Comparison of ENCODE assay signal across 8 cellular contexts in genomic region chrX:53093748-53094583, GRCh38. TPM values are rescaled to one million over a fixed set of nuclear protein-coding genes. Genes with fewer than 3 reads are reported as not detected.
DNase-seq lines count a peak whose midpoint lies in the region; ATAC-seq and TF ChIP-seq lines count a peak whose summit lies in the region.

TSS of gene KANTR (plus strand) at chrX:53094142. CDS start at chrX:53124273, 30,131 bp downstream.

- intact Hi-C loops in left ventricle myocardium superior (cut with micrococcal nuclease) (no loop called here), uterus (cut with DNase I; ENCODE audit: low total_unique reads) (no loop called here)

- no peaks in the 10 kb centered on the region for H3K4me1 ChIP-seq in uterus

- H3K36me3 ChIP-seq in uterus: no peaks in the 10 kb centered on the region

- no peaks in the 10 kb centered on the region for H3K36me3 Mint-ChIP-seq in T-helper 17 cell (ENCODE audit: low read depth)
- H3K36me3 Mint-ChIP-seq in progenitor cell of endocrine pancreas (ENCODE audit: insufficient read depth): no peaks in the 10 kb centered on the region

- peaks cover 15% of the 10 kb centered on the region for H3K4me1 Mint-ChIP-seq in T-helper 17 cell
- H3K4me1 Mint-ChIP-seq in progenitor cell of endocrine pancreas (ENCODE audit: low read depth): no peaks in the 10 kb centered on the region

- H3K27me3 Mint-ChIP-seq in T-helper 17 cell (no peaks in the 10 kb centered on the region), progenitor cell of endocrine pancreas (no peaks in the 10 kb centered on the region)

- H3K27ac Mint-ChIP-seq in T-helper 17 cell: peak within 1 kb of the TSS; percentile 9
- H3K27ac Mint-ChIP-seq in progenitor cell of endocrine pancreas: peak within 1 kb of the TSS; percentile 96

- TF ChIP-seq POLR2A in GM15510 (IDR thresholded peaks at IDR 0.05; ENCODE audit: borderline replicate concordance, extremely low read depth, insufficient read length) (peak; percentile 33), uterus (IDR thresholded peaks at IDR 0.05) (peak; percentile 58 to 71)

- peak within 1 kb of the TSS; percentile 85 to 90 for H3K27ac ChIP-seq in uterus

- peak; percentile 74 for ATAC-seq in HG02870 (IDR thresholded peaks at IDR 0.05; ENCODE audit: unreplicated experiment)
- peak; percentile 84 for ATAC-seq in T-helper 17 cell
- ATAC-seq in left ventricle myocardium superior: peak; percentile 94

- H3K9me3 ChIP-seq in T-helper 17 cell (ENCODE audit: control insufficient read depth, low read length, poor library complexity, severe bottlenecking): no peaks in the 10 kb centered on the region
- H3K9me3 ChIP-seq in uterus: no peaks in the 10 kb centered on the region

- peak within 1 kb of the TSS; percentile 89 for H3K4me3 Mint-ChIP-seq in T-helper 17 cell
- H3K4me3 Mint-ChIP-seq in progenitor cell of endocrine pancreas (ENCODE audit: low read depth): peak within 1 kb of the TSS; percentile 86

- no peaks in the 10 kb centered on the region for H3K27me3 ChIP-seq in uterus

- H3K9me3 Mint-ChIP-seq in progenitor cell of endocrine pancreas (ENCODE audit: low read depth): no peaks in the 10 kb centered on the region

- peak within 1 kb of the TSS; percentile 59 to 61 for H3K4me3 ChIP-seq in uterus

- DNase-seq in NCI-H146 treated with DMSO at 0.1 percent for 48 hours (lab: John Stamatoyannopoulos, UW; ENCODE audit: unreplicated experiment) (peak; percentile 89), T-helper 17 cell (peak; percentile 57 to 72 (median 59)), anterior cingulate cortex (lab: John Stamatoyannopoulos, UW) (peak; percentile 24 to 92 (median 78)), left ventricle myocardium superior (peak; percentile 88), progenitor cell of endocrine pancreas (ENCODE audit: low spot score, unreplicated experiment) (peak; percentile 66), uterus (peak; percentile 87 to 91)

- no peak for TF ChIP-seq CTCF in progenitor cell of endocrine pancreas (IDR thresholded peaks at IDR 0.05; ENCODE audit: unreplicated experiment)
- TF ChIP-seq CTCF in uterus (IDR thresholded peaks at IDR 0.05): no peak

RNA-seq across cellular contexts. Expression of gene KANTR, which starts in this region (rescaled TPM):
- 10 to 100 TPM in 1 of 2 donors, 1 to 10 TPM in 1; 9.8 to 10.1 TPM for total RNA-seq in T-helper 17 cell
- 4.8 TPM for total RNA-seq in left ventricle myocardium superior
- 16.0 and 18.0 TPM in 2 replicates for total RNA-seq in progenitor cell of endocrine pancreas
- total RNA-seq in uterus: 10 to 100 TPM; 22.6 to 71.7 (median 33.6) TPM

Comparison
In these comparisons a context has a peak if more than half of its experiments do, and no peak if none do; other contexts are left out.
1. Peak in every context shown above with its lines: DNase-seq, ATAC-seq, H3K4me3 ChIP-seq and H3K27ac ChIP-seq.